ENCODE assay signal across 18 cellular contexts in the genomic region with DNA sequence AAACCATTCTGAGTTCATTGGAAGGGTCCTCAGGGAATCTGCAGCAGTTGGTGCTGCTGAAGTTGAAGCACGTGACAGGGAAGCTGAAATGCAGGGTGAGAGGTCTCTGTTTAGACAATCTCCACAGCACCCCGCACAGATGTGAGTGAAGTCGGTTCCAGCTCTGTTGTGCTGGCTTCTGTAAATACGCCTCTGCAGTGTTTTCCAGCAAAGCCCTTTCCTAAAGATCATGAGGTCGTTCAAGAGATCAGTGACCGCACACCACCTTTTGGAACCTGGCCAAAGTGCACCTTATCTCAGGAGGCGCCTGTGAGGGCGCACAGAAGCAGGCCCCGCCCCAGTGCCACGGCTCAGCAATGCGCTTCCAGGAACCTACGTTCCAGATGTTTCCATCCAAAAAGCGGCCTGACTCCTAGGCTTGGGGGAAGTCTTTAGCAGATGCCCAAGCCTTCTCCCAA. TPM values are rescaled to one million over a fixed set of nuclear protein-coding genes. Genes with fewer than 3 reads are reported as not detected.
DNase-seq lines count a peak whose midpoint lies in the region; ATAC-seq and TF ChIP-seq lines count a peak whose summit lies in the region.
"Had no signal": no experiment of that assay in that cellular context is flagged by ENCODE, and none has a peak within 500 bp of the region (broad histone marks: within the 10 kb centered on the region; RNA-seq: fewer than 3 reads in every experiment).

No MANE protein-coding gene starts in this region.

- peaks cover 12 to 30% of the 10 kb centered on the region in 2 donors for H3K4me1 ChIP-seq in left lung

- no peaks in the 10 kb centered on the region for H3K9me3 Mint-ChIP-seq in T-helper 2 cell treated with Interferon-gamma antibody and Interleukin-4, amounts not matched to agents 5 μg/mL and 100 μg/mL, for 36 hours
- H3K9me3 Mint-ChIP-seq in stimulated activated effector memory CD8-positive, alpha-beta T cell treated with anti-CD3 and anti-CD28 coated beads, Interleukin-12 subunit alpha, Interleukin-12 subunit beta, amount 100 ng/mL, for 72 hours = no peaks in the 10 kb centered on the region
- H3K9me3 Mint-ChIP-seq: activated CD4-positive, alpha-beta T cell treated with anti-CD3 and anti-CD28 coated beads, Interleukin-2, amount 10 ng/mL, durations not matched to agents 7 days and 5 days; stimulated activated naive CD8-positive, alpha-beta T cell treated with anti-CD3 and anti-CD28 coated beads, Interleukin-15, amount 100 ng/mL, for 72 hours had no signal

- H3K27me3 Mint-ChIP-seq in T-helper 2 cell treated with Interferon-gamma antibody and Interleukin-4, amounts not matched to agents 5 μg/mL and 100 μg/mL, for 36 hours (ENCODE audit: low read depth) = no peaks in the 10 kb centered on the region
- H3K27me3 Mint-ChIP-seq: activated CD4-positive, alpha-beta T cell treated with anti-CD3 and anti-CD28 coated beads, Interleukin-2, amount 10 ng/mL, durations not matched to agents 7 days and 5 days; stimulated activated naive CD8-positive, alpha-beta T cell treated with anti-CD3 and anti-CD28 coated beads, Interleukin-15, amount 100 ng/mL, for 72 hours had no signal

- H3K4me3 ChIP-seq in left lung = no peak overlapping the region
- H3K4me3 ChIP-seq: ascending aorta, dorsolateral prefrontal cortex had no signal

- no peaks in the 10 kb centered on the region for H3K27me3 ChIP-seq in left lung
- H3K27me3 ChIP-seq: ascending aorta, dorsolateral prefrontal cortex had no signal

- intact Hi-C loops in left lung (cut with DNase I) = no loop called here

- no peak overlapping the region for H3K27ac ChIP-seq in left lung
- H3K27ac ChIP-seq: 22Rv1, ascending aorta, KMS-11 had no signal

- H3K4me1 Mint-ChIP-seq in T-helper 2 cell treated with Interferon-gamma antibody and Interleukin-4, amounts not matched to agents 5 μg/mL and 100 μg/mL, for 36 hours (ENCODE audit: low read depth) = peaks cover 4% of the 10 kb centered on the region
- peaks cover 34% of the 10 kb centered on the region for H3K4me1 Mint-ChIP-seq in stimulated activated effector memory CD8-positive, alpha-beta T cell treated with anti-CD3 and anti-CD28 coated beads, Interleukin-12 subunit alpha, Interleukin-12 subunit beta, amount 100 ng/mL, for 72 hours
- H3K4me1 Mint-ChIP-seq: CD14-positive monocyte had no signal

- peaks cover 45% of the 10 kb centered on the region for H3K36me3 Mint-ChIP-seq in T-helper 2 cell treated with Interferon-gamma antibody and Interleukin-4, amounts not matched to agents 5 μg/mL and 100 μg/mL, for 36 hours (ENCODE audit: low read depth)
- H3K36me3 Mint-ChIP-seq in stimulated activated effector memory CD8-positive, alpha-beta T cell treated with anti-CD3 and anti-CD28 coated beads, Interleukin-12 subunit alpha, Interleukin-12 subunit beta, amount 100 ng/mL, for 72 hours = peaks cover 74% of the 10 kb centered on the region

- TF ChIP-seq CTCF in left lung (IDR thresholded peaks at IDR 0.05) = no peak

- DNase-seq in T-helper 2 cell treated with Interferon-gamma antibody and Interleukin-4, amounts not matched to agents 5 μg/mL and 100 μg/mL, for 36 hours (ENCODE audit: low spot score) = no peak
- DNase-seq in T-helper 2 cell (no peak), amniotic epithelial cell (ENCODE audit: low read depth) (peak; percentile 10), left lung (peak; percentile 52 to 68), GM03348 (ENCODE audit: low spot score) (no peak), NCI-H226 (no peak), occipital lobe (lab: John Stamatoyannopoulos, UW) (no peak)
- DNase-seq in stimulated activated effector memory CD8-positive, alpha-beta T cell treated with anti-CD3 and anti-CD28 coated beads, Interleukin-12 subunit alpha, Interleukin-12 subunit beta, amount 100 ng/mL, for 72 hours (ENCODE audit: low spot score in 2 of 2) = no peak
- DNase-seq: dorsolateral prefrontal cortex; HCEC 1CT; NCI-H1105 treated with DMSO at 0.1 percent for 48 hours; stimulated activated naive CD8-positive, alpha-beta T cell treated with anti-CD3 and anti-CD28 coated beads, Interleukin-15, amount 100 ng/mL, for 72 hours; T-helper 9 cell had no signal

- H3K4me3 Mint-ChIP-seq in T-helper 2 cell treated with Interferon-gamma antibody and Interleukin-4, amounts not matched to agents 5 μg/mL and 100 μg/mL, for 36 hours = no peak overlapping the region
- H3K4me3 Mint-ChIP-seq in stimulated activated effector memory CD8-positive, alpha-beta T cell treated with anti-CD3 and anti-CD28 coated beads, Interleukin-12 subunit alpha, Interleukin-12 subunit beta, amount 100 ng/mL, for 72 hours = no peak overlapping the region
- H3K4me3 Mint-ChIP-seq: activated CD4-positive, alpha-beta T cell treated with anti-CD3 and anti-CD28 coated beads, Interleukin-2, amount 10 ng/mL, durations not matched to agents 7 days and 5 days; CD14-positive monocyte; stimulated activated naive CD8-positive, alpha-beta T cell treated with anti-CD3 and anti-CD28 coated beads, Interleukin-15, amount 100 ng/mL, for 72 hours had no signal

- no peaks in the 10 kb centered on the region for H3K9me3 ChIP-seq in left lung
- H3K9me3 ChIP-seq: ascending aorta had no signal

- peak; percentile 48 for ATAC-seq in left lung
- no peak for ATAC-seq in stimulated activated effector memory CD8-positive, alpha-beta T cell treated with anti-CD3 and anti-CD28 coated beads, Interleukin-12 subunit alpha, Interleukin-12 subunit beta, amount 100 ng/mL, for 72 hours
- ATAC-seq: stimulated activated naive CD8-positive, alpha-beta T cell treated with anti-CD3 and anti-CD28 coated beads, Interleukin-15, amount 100 ng/mL, for 72 hours had no signal

- peak overlapping the region; percentile 21 for H3K27ac Mint-ChIP-seq in T-helper 2 cell treated with Interferon-gamma antibody and Interleukin-4, amounts not matched to agents 5 μg/mL and 100 μg/mL, for 36 hours
- H3K27ac Mint-ChIP-seq in stimulated activated effector memory CD8-positive, alpha-beta T cell treated with anti-CD3 and anti-CD28 coated beads, Interleukin-12 subunit alpha, Interleukin-12 subunit beta, amount 100 ng/mL, for 72 hours = peak overlapping the region; percentile 71
- H3K27ac Mint-ChIP-seq: activated CD4-positive, alpha-beta T cell treated with anti-CD3 and anti-CD28 coated beads, Interleukin-2, amount 10 ng/mL, durations not matched to agents 7 days and 5 days had no signal

- peaks cover 0 to 63% of the 10 kb centered on the region in 2 donors for H3K36me3 ChIP-seq in left lung

RNA-seq across cellular contexts. Expression of gene CUL4A, which starts 10.8 kb away (rescaled TPM):
- total RNA-seq in left lung (10 to 100 TPM; 48.0 to 63.9 TPM), occipital lobe (55.7 TPM)

RNA-seq across cellular contexts. Expression of gene PCID2, which starts 11.7 kb away (rescaled TPM):
- total RNA-seq in left lung = 10 to 100 TPM; 30.5 to 41.0 TPM
- total RNA-seq in occipital lobe = 45.9 TPM

Comparison
In these comparisons a context has a peak if more than half of its experiments do, and no peak if none do; other contexts are left out.
1. DNase-seq: peak in amniotic epithelial cell (single experiment) and left lung (2 of 2); none in T-helper 2 cell treated with Interferon-gamma antibody and Interleukin-4, amounts not matched to agents 5 μg/mL and 100 μg/mL, for 36 hours (single experiment), T-helper 2 cell (0 of 5), stimulated activated effector memory CD8-positive, alpha-beta T cell treated with anti-CD3 and anti-CD28 coated beads, Interleukin-12 subunit alpha, Interleukin-12 subunit beta, amount 100 ng/mL, for 72 hours (0 of 2), GM03348 (single experiment), NCI-H226 (single experiment) and occipital lobe (single experiment).